ENCODE assay signal across 8 cellular contexts in the genomic region with DNA sequence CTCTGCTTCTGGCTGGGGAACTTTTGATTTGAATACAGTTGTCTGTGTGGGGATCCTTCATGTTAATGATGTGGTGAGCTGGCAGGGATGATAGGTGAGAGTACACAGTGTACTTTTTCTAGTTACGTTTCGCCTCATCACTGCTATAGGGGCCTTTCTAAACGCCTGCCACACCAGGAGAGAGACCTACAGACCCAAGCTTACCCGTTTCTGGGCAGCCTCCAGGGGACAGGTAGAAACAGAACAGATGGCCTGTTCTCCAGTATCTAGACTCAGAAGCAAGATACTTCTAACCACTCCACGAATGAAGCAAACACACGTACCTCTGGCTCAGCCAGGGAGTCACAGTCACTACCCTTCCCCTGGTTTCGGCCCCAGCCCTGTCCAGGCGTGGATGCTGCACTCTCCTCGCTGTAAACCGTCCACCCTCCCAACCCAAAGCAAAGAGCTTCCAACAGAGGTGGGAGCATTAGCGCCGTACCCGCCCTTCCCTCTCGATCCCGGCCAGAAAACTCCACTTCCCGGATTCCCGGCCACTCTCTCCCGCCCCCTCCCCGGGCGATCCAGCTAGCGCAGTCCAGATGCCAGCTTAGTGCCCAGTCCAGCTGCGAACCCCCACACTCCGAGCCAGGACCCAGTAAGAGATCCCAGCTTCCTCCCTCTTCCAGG. TPM values are rescaled to one million over a fixed set of nuclear protein-coding genes. Genes with fewer than 3 reads are reported as not detected.
DNase-seq lines count a peak whose midpoint lies in the region; ATAC-seq lines count a peak whose summit lies in the region.

No MANE protein-coding gene starts in this region.

- POLR2A ChIA-PET in CD4-positive, alpha-beta memory T cell (lab: Charles Lee; ENCODE audit: partially characterized antibody) = interaction anchor here (1.0 to 1.7 kb wide), 4 partner anchors 16 to 47 kb away, joined by 3 to 11 read pairs (median 4); no protein-coding TSS in a partner anchor
- POLR2A ChIA-PET in T-cell (lab: Charles Lee) = no interaction called here

- intact Hi-C loops in CD4-positive, alpha-beta memory T cell (cut with micrococcal nuclease) = loop anchor here (5.0 kb wide), 1 partner anchor 827 kb away; no protein-coding TSS in a partner anchor

- peak overlapping the region; percentile 77 for H3K27ac ChIP-seq in CD4-positive, alpha-beta memory T cell (ENCODE audit: low read depth, low read length)
- H3K27ac ChIP-seq in duodenal mucosa (ENCODE audit: low read depth, low read length) (peak overlapping the region; percentile 82), mesendoderm (ENCODE audit: low read depth, low read length) (no peak overlapping the region), stomach smooth muscle (ENCODE audit: low read length) (peak overlapping the region; percentile 89)

- H3K9ac ChIP-seq in duodenal mucosa (ENCODE audit: low read depth in 1 of 2, low read length in 2 of 2) (peak overlapping the region; percentile 95 to 97), mesendoderm (ENCODE audit: low read length) (peak overlapping the region; percentile 87), stomach smooth muscle (ENCODE audit: low read length in 2 of 2) (peak overlapping the region; percentile 89 to 94)

- peaks cover 52% of the 10 kb centered on the region for H3K79me2 ChIP-seq in mesendoderm (ENCODE audit: control insufficient read depth, insufficient read depth, low read length)

- H3K9me3 Mint-ChIP-seq in CD4-positive, alpha-beta memory T cell = no peaks in the 10 kb centered on the region
- no peaks in the 10 kb centered on the region for H3K9me3 Mint-ChIP-seq in T-cell

- H3K23ac ChIP-seq in mesendoderm (ENCODE audit: low read length) = no peak overlapping the region

- no peak overlapping the region for H4K5ac ChIP-seq in mesendoderm (ENCODE audit: low read length)

- H2BK15ac ChIP-seq in mesendoderm (replicated peaks; ENCODE audit: low read depth) = no peak overlapping the region

- H3K27ac Mint-ChIP-seq in CD4-positive, alpha-beta memory T cell = peak overlapping the region; percentile 83 to 94 (median 91)
- H3K27ac Mint-ChIP-seq in T-cell = peak overlapping the region; percentile 80 to 87

- H3K18ac ChIP-seq in mesendoderm (ENCODE audit: low read length) = peak overlapping the region; percentile 70

- peak overlapping the region; percentile 94 for H3K56ac ChIP-seq in mesendoderm (ENCODE audit: low read length)

- peaks cover 0 to 10% of the 10 kb centered on the region in 2 donors for H3K36me3 Mint-ChIP-seq in CD4-positive, alpha-beta memory T cell
- H3K36me3 Mint-ChIP-seq in T-cell = peaks cover 10% of the 10 kb centered on the region

- no peak overlapping the region for H2BK120ac ChIP-seq in mesendoderm (ENCODE audit: low read depth, low read length)

- H3K4ac ChIP-seq in mesendoderm (ENCODE audit: low read depth, low read length) = peak overlapping the region; percentile 49

- H3K36me3 ChIP-seq in CD4-positive, alpha-beta memory T cell (ENCODE audit: insufficient read depth, low read length) = no peaks in the 10 kb centered on the region
- H3K36me3 ChIP-seq in duodenal mucosa (ENCODE audit: control insufficient read depth in 1 of 2, insufficient read depth in 2 of 2, low read length in 2 of 2) (peaks cover 0 to 1% of the 10 kb centered on the region in 2 donors), mesendoderm (ENCODE audit: control insufficient read depth, insufficient read depth, low read length) (no peaks in the 10 kb centered on the region), stomach smooth muscle (ENCODE audit: control insufficient read depth in 2 of 2, insufficient read depth in 2 of 2, low read length in 2 of 2) (peaks cover 0 to 2% of the 10 kb centered on the region in 2 donors)

- H4K8ac ChIP-seq in mesendoderm (ENCODE audit: low read depth, low read length) = no peak overlapping the region

- peak in 3 of 5 donors; percentile 26 to 56 (median 29) for DNase-seq in CD4-positive, alpha-beta memory T cell
- DNase-seq in T-cell (peak in 7 of 34 experiments; percentile 4 to 54 (median 16)), mesendoderm (peak; percentile 79), NOMO-1 (lab: John Stamatoyannopoulos, UW; ENCODE audit: unreplicated experiment in 2 of 2) (no peak)

- CTCF ChIA-PET in CD4-positive, alpha-beta memory T cell (lab: Charles Lee; ENCODE audit: partially characterized antibody) = interaction anchor here (0.9 to 4.4 kb wide), 7 partner anchors 9 to 74 kb away, joined by 3 to 20 read pairs (median 5); no protein-coding TSS in a partner anchor
- CTCF ChIA-PET in T-cell (lab: Charles Lee) = interaction anchor here (0.7 to 4.0 kb wide), 4 partner anchors 17 to 135 kb away, joined by 3 to 30 read pairs (median 6); no protein-coding TSS in a partner anchor

- WGBS in mesendoderm (ENCODE audit: extremely low coverage, insufficient coverage, low lambda C conversion rate) = no CpG with 5 or more reads among the region's 23 CpGs

- H3K9me3 ChIP-seq in CD4-positive, alpha-beta memory T cell (ENCODE audit: control insufficient read depth in 1 of 2, low read length in 2 of 2) = no peaks in the 10 kb centered on the region
- H3K9me3 ChIP-seq in duodenal mucosa (ENCODE audit: control insufficient read depth in 1 of 2, low read length in 2 of 2) (no peaks in the 10 kb centered on the region), stomach smooth muscle (ENCODE audit: control insufficient read depth in 2 of 2, low read length in 2 of 2) (no peaks in the 10 kb centered on the region)

- H3K4me3 Mint-ChIP-seq in CD4-positive, alpha-beta memory T cell = peak overlapping the region; percentile 93 to 98 (median 96)
- peak overlapping the region; percentile 95 to 97 (median 95) for H3K4me3 Mint-ChIP-seq in T-cell

- H3K4me1 ChIP-seq in CD4-positive, alpha-beta memory T cell (ENCODE audit: insufficient read depth, low read length) = peaks cover 57% of the 10 kb centered on the region
- H3K4me1 ChIP-seq in duodenal mucosa (ENCODE audit: control insufficient read depth in 1 of 2, insufficient read depth in 2 of 2, low read length in 2 of 2) (peaks cover 37 to 50% of the 10 kb centered on the region in 2 donors), mesendoderm (ENCODE audit: control insufficient read depth, low read depth, low read length) (peaks cover 10% of the 10 kb centered on the region), stomach smooth muscle (ENCODE audit: control insufficient read depth, insufficient read depth, low read length) (peaks cover 22% of the 10 kb centered on the region)

- no peaks in the 10 kb centered on the region for H3K27me3 ChIP-seq in CD4-positive, alpha-beta memory T cell (ENCODE audit: insufficient read depth, low read length)
- H3K27me3 ChIP-seq in duodenal mucosa (ENCODE audit: control insufficient read depth in 1 of 2, insufficient read depth in 2 of 2, low read length in 2 of 2) (no peaks in the 10 kb centered on the region), mesendoderm (ENCODE audit: insufficient read depth, low read length, poor library complexity) (no peaks in the 10 kb centered on the region), stomach smooth muscle (ENCODE audit: control insufficient read depth in 1 of 2, insufficient read depth in 2 of 2, low read length in 2 of 2) (no peaks in the 10 kb centered on the region)

- ATAC-seq in GM19043 (IDR thresholded peaks at IDR 0.05; ENCODE audit: low read depth, unreplicated experiment) (peak; percentile 42), HG03135 (IDR thresholded peaks at IDR 0.05; ENCODE audit: unreplicated experiment) (peak; percentile 40), T-cell (replicated peaks in 1 of 4) (no peak)

- H3K27me3 Mint-ChIP-seq in CD4-positive, alpha-beta memory T cell = no peaks in the 10 kb centered on the region
- no peaks in the 10 kb centered on the region for H3K27me3 Mint-ChIP-seq in T-cell

- no peak overlapping the region for H2AK5ac ChIP-seq in mesendoderm (ENCODE audit: low read length)

- H3K4me2 ChIP-seq in mesendoderm (ENCODE audit: low read length) = peak overlapping the region; percentile 97

- peaks cover 15% of the 10 kb centered on the region for H3K79me1 ChIP-seq in mesendoderm (ENCODE audit: low read length)

- peaks cover 53 to 73% (median 66%) of the 10 kb centered on the region in 4 donors for H3K4me1 Mint-ChIP-seq in CD4-positive, alpha-beta memory T cell
- H3K4me1 Mint-ChIP-seq in T-cell = peaks cover 72 to 75% (median 74%) of the 10 kb centered on the region in 3 donors

- H3K4me3 ChIP-seq in CD4-positive, alpha-beta memory T cell (ENCODE audit: low read length in 2 of 2) = peak overlapping the region; percentile 80 to 81
- peak overlapping the region; percentile 86 to 93 for H3K4me3 ChIP-seq in duodenal mucosa (ENCODE audit: low read depth in 1 of 2, low read length in 2 of 2)
- H3K4me3 ChIP-seq in mesendoderm (ENCODE audit: low read length) = peak overlapping the region; percentile 84
- peak overlapping the region; percentile 92 to 97 for H3K4me3 ChIP-seq in stomach smooth muscle (ENCODE audit: low read length in 2 of 2)

- H2BK5ac ChIP-seq in mesendoderm (ENCODE audit: low read length) = peak overlapping the region; percentile 23

RNA-seq across cellular contexts. Expression of gene CCDC6, which starts 1.2 kb away (rescaled TPM):
- 10 to 100 TPM; 20.9 to 22.5 TPM for total RNA-seq in CD4-positive, alpha-beta memory T cell
- 1 to 10 TPM; 4.4 to 6.1 TPM for polyA plus RNA-seq in CD4-positive, alpha-beta memory T cell
- 10 to 100 TPM; 16.5 to 26.1 (median 20.1) TPM for total RNA-seq in T-cell
- 35.7 TPM for polyA plus RNA-seq in mesendoderm (2013, experiment 1 of 2)
- polyA plus RNA-seq in mesendoderm (2013, experiment 2 of 2) = 35.7 TPM

Comparison
In these comparisons a context has a peak if more than half of its experiments do, and no peak if none do; other contexts are left out.
1. DNase-seq: peak in CD4-positive, alpha-beta memory T cell (3 of 5) and mesendoderm (single experiment); none in NOMO-1 (0 of 2).
2. ATAC-seq: peak in GM19043 (single experiment) and HG03135 (single experiment); none in T-cell (0 of 4).
3. Peak in every context shown above with its lines, with median percentiles within 50 percentile points of each other: H3K4me3 ChIP-seq and H3K9ac ChIP-seq.